Comparison of ENCODE assay signal across 27 cellular contexts in genomic region chr12:95266250-95266649, GRCh38.
"Had no signal": no experiment of that assay in that cellular context is flagged by ENCODE, and none has a peak within 500 bp of the region (broad histone marks: within the 10 kb centered on the region; RNA-seq: fewer than 3 reads in every experiment).

No MANE protein-coding gene starts in this region.

- H3K9me3 ChIP-seq: ascending aorta, body of pancreas, Peyer's patch had no signal

- H3K4me2 ChIP-seq: KMS-11 had no signal

- H3K27ac Mint-ChIP-seq: activated B cell treated with CpG ODN at 0.5 μM for 24 hours; activated CD4-positive, alpha-beta memory T cell treated with anti-CD3 and anti-CD28 coated beads for 36 hours; activated CD4-positive, alpha-beta T cell treated with anti-CD3 and anti-CD28 coated beads, Interleukin-2, amount 10 ng/mL, durations not matched to agents 7 days and 5 days; activated naive CD4-positive, alpha-beta T cell treated with anti-CD3 and anti-CD28 coated beads, Interleukin-2, amount 50 U/mL, for 72 hours; activated naive CD8-positive, alpha-beta T cell treated with anti-CD3 and anti-CD28 coated beads, Interleukin-2, amount 50 U/mL, for 24 hours; T-helper 17 cell had no signal

- ATAC-seq: activated naive CD4-positive, alpha-beta T cell treated with anti-CD3 and anti-CD28 coated beads, Interleukin-2, amount 50 U/mL, for 72 hours; activated naive CD8-positive, alpha-beta T cell treated with anti-CD3 and anti-CD28 coated beads, Interleukin-2, amount 50 U/mL, for 24 hours; activated T-cell treated with anti-CD3 and anti-CD28 coated beads, Interleukin-2, amount 50 U/mL, for 4 hours; body of pancreas; T-helper 17 cell had no signal

- DNase-seq: activated B cell treated with CpG ODN at 0.5 μM for 24 hours; activated CD4-positive, alpha-beta memory T cell treated with anti-CD3 and anti-CD28 coated beads for 36 hours; activated CD4-positive, alpha-beta T cell treated with anti-CD3 and anti-CD28 coated beads, Interleukin-2, amount 10 ng/mL, durations not matched to agents 7 days and 5 days; activated CD8-positive, alpha-beta memory T cell treated with anti-CD3 and anti-CD28 coated beads for 24 hours; activated effector memory CD4-positive, alpha-beta T cell treated with anti-CD3 and anti-CD28 coated beads, Interleukin-2, amount 50 U/mL, for 16 hours; activated naive CD4-positive, alpha-beta T cell treated with Interleukin-2 at 50 U/mL for 16 hours; activated naive CD8-positive, alpha-beta T cell treated with anti-CD3 and anti-CD28 coated beads, Interleukin-2, amount 50 U/mL, for 24 hours; activated T-cell treated with anti-CD3 and anti-CD28 coated beads, Interleukin-2, amount 50 U/mL, for 4 hours; amniotic stem cell; body of pancreas; NCI-H1092; NCI-H1417; NCI-H1694; NCI-H2081; NCI-H2171 treated with DMSO at 0.1 percent for 48 hours; NCI-H226; NCI-H526; NCI-H774; NK-92 treated with Interleukin-12 subunit alpha and Interleukin-12 subunit beta, amount 100 ng/mL, for 24 hours; Peyer's patch; SHP77 treated with DMSO at 0.1 percent for 48 hours; T-helper 17 cell; T-helper 9 cell had no signal

- H3K36me3 Mint-ChIP-seq: activated naive CD4-positive, alpha-beta T cell treated with anti-CD3 and anti-CD28 coated beads, Interleukin-2, amount 50 U/mL, for 72 hours had no signal

- H3K27ac ChIP-seq: ascending aorta, body of pancreas, KMS-11, Peyer's patch, RWPE1 had no signal

- H3K9me3 Mint-ChIP-seq: activated B cell treated with CpG ODN at 0.5 μM for 24 hours; activated CD4-positive, alpha-beta memory T cell treated with anti-CD3 and anti-CD28 coated beads for 36 hours; activated CD4-positive, alpha-beta T cell treated with anti-CD3 and anti-CD28 coated beads, Interleukin-2, amount 10 ng/mL, durations not matched to agents 7 days and 5 days; activated naive CD4-positive, alpha-beta T cell treated with anti-CD3 and anti-CD28 coated beads, Interleukin-2, amount 50 U/mL, for 72 hours; activated naive CD8-positive, alpha-beta T cell treated with anti-CD3 and anti-CD28 coated beads, Interleukin-2, amount 50 U/mL, for 24 hours; activated T-cell treated with anti-CD3 and anti-CD28 coated beads, Interleukin-2, amount 50 U/mL, for 4 hours had no signal

- H3K4me1 Mint-ChIP-seq: activated B cell treated with CpG ODN at 0.5 μM for 24 hours; activated CD4-positive, alpha-beta T cell treated with anti-CD3 and anti-CD28 coated beads, Interleukin-2, amount 10 ng/mL, durations not matched to agents 7 days and 5 days; activated naive CD8-positive, alpha-beta T cell treated with anti-CD3 and anti-CD28 coated beads, Interleukin-2, amount 50 U/mL, for 24 hours had no signal

- H3K4me3 ChIP-seq: ascending aorta, body of pancreas, Peyer's patch had no signal

- H3K4me1 ChIP-seq: ascending aorta, body of pancreas, Peyer's patch had no signal

- H3K27me3 ChIP-seq: ascending aorta, body of pancreas, Peyer's patch had no signal

- H3K9ac ChIP-seq: KMS-11 had no signal

- H3K4me3 Mint-ChIP-seq: activated B cell treated with CpG ODN at 0.5 μM for 24 hours; activated CD4-positive, alpha-beta memory T cell treated with anti-CD3 and anti-CD28 coated beads for 36 hours; activated CD4-positive, alpha-beta T cell treated with anti-CD3 and anti-CD28 coated beads, Interleukin-2, amount 10 ng/mL, durations not matched to agents 7 days and 5 days; activated naive CD8-positive, alpha-beta T cell treated with anti-CD3 and anti-CD28 coated beads, Interleukin-2, amount 50 U/mL, for 24 hours; activated T-cell treated with anti-CD3 and anti-CD28 coated beads, Interleukin-2, amount 50 U/mL, for 4 hours; T-helper 17 cell had no signal

- H3K27me3 Mint-ChIP-seq: activated B cell treated with CpG ODN at 0.5 μM for 24 hours; activated CD4-positive, alpha-beta memory T cell treated with anti-CD3 and anti-CD28 coated beads for 36 hours; activated CD4-positive, alpha-beta T cell treated with anti-CD3 and anti-CD28 coated beads, Interleukin-2, amount 10 ng/mL, durations not matched to agents 7 days and 5 days; activated naive CD8-positive, alpha-beta T cell treated with anti-CD3 and anti-CD28 coated beads, Interleukin-2, amount 50 U/mL, for 24 hours; T-helper 17 cell had no signal
